19 cellular contexts compared by ENCODE assay signal in the genomic region with DNA sequence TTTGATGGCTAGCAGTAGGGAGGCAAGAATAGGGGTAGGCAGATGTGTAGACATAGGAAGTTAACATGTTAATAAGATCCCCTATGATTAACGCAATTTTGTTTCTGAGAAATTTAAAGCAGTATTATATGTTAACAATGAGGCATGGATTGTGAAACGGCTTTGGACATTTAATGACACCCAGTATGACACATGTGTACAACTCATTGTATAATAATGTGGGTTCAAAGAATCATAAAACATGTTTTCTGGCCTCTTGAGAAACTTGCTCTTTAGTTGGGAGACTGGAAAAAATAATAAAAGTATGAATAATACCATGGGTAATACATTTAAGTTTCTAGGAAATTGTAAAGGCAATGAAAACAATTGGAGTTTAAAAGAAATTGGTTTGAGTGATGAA.
DNase-seq lines count a peak whose midpoint lies in the region; ATAC-seq and TF ChIP-seq lines count a peak whose summit lies in the region.
"Had no signal": no experiment of that assay in that cellular context is flagged by ENCODE, and none has a peak within 500 bp of the region (broad histone marks: within the 10 kb centered on the region; RNA-seq: fewer than 3 reads in every experiment).

No MANE protein-coding gene starts in this region.

- no peak for ATAC-seq in GM18520 (IDR thresholded peaks at IDR 0.05; ENCODE audit: unreplicated experiment)
- no peak for ATAC-seq in GM18868 (IDR thresholded peaks at IDR 0.05; ENCODE audit: unreplicated experiment)
- ATAC-seq: A549, GM23338 had no signal

- H3K4me3 ChIP-seq in fibroblast of mammary gland (ENCODE audit: control insufficient read depth, low read depth, low read length) (no peak overlapping the region), skeletal muscle cell (ENCODE audit: low read depth, low read length) (no peak overlapping the region)
- H3K4me3 ChIP-seq: A549, GM23338, HAP-1, MG63, SJCRH30 had no signal

- TF ChIP-seq CTCF in fibroblast of mammary gland (conservative IDR thresholded peaks at IDR 0.05; ENCODE audit: control insufficient read depth, insufficient read depth, low read depth, low read length) = no peak

- DNase-seq in HCEC 1CT (peak; percentile 77), amniotic epithelial cell (ENCODE audit: low read depth) (peak; percentile 10), fibroblast of mammary gland (ENCODE audit: low read depth) (peak; percentile 51), skeletal muscle cell (ENCODE audit: low read depth) (peak; percentile 51)
- no peak for DNase-seq in activated naive CD4-positive, alpha-beta T cell (lab: John Stamatoyannopoulos, UW)
- DNase-seq: BE2C; CD4-positive, CD25-positive, alpha-beta regulatory T cell; DMS79 treated with DMSO at 0.1 percent for 48 hours; MG63; NCI-H1417 treated with DMSO at 0.1 percent for 48 hours; NCI-H187; NCI-H2107; NK-92 treated with Interleukin-12 subunit alpha and Interleukin-12 subunit beta, amount 100 ng/mL, for 24 hours; SJCRH30 had no signal

Comparison
In these comparisons a context has a peak if more than half of its experiments do, and no peak if none do; other contexts are left out.
1. DNase-seq: peak in HCEC 1CT (single experiment), amniotic epithelial cell (single experiment), fibroblast of mammary gland (single experiment) and skeletal muscle cell (single experiment); none in activated naive CD4-positive, alpha-beta T cell (0 of 4).